In the genomic region with DNA sequence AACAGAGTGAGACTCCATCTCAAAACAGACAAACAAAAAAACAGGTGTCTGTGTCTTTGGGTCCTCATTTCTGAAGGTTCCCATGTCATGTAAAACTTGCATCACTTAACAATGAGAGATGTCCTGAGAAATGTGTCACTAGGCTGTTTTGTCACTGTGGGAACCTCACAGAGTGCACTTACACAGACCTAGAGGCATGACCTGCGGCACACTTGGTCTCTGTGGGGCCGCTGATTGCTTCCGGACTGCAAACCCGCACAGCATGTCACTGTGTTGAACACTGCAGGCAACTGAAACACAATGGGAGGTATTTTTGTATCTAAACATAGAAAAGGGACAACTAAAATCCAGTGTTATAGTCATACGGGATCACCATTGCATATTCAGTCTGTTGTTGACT, we compare ENCODE assay signal across 8 cellular contexts. TPM values are rescaled to one million over a fixed set of nuclear protein-coding genes. Genes with fewer than 3 reads are reported as not detected.
DNase-seq lines count a peak whose midpoint lies in the region; ATAC-seq and TF ChIP-seq lines count a peak whose summit lies in the region.

No MANE protein-coding gene starts in this region.

- peaks cover 30% of the 10 kb centered on the region for H3K4me1 Mint-ChIP-seq in stimulated activated naive CD8-positive, alpha-beta T cell treated with anti-CD3 and anti-CD28 coated beads, Interleukin-15, Interleukin-2, amounts not matched to agents 100 ng/mL and 50 ng/mL, for 24 hours (ENCODE audit: low read depth)
- H3K4me1 Mint-ChIP-seq in activated T-helper 2 cell treated with anti-CD3 and anti-CD28 coated beads, Interferon-gamma antibody, Interleukin-2, Interleukin-4, amounts not matched to agents 10 μg/mL and 5 μg/mL and 100 μg/mL, durations not matched to agents 14 hours and 24 hours and 36 hours (ENCODE audit: low read depth) = peaks cover 32% of the 10 kb centered on the region
- peaks cover 12% of the 10 kb centered on the region for H3K4me1 Mint-ChIP-seq in CD14-positive monocyte

- DNase-seq in stimulated activated naive CD8-positive, alpha-beta T cell treated with anti-CD3 and anti-CD28 coated beads, Interleukin-15, Interleukin-2, amounts not matched to agents 100 U/mL and 50 U/mL, for 24 hours = no peak
- no peak for DNase-seq in activated T-helper 2 cell treated with anti-CD3 and anti-CD28 coated beads, Interferon-gamma antibody, Interleukin-2, Interleukin-4, amounts not matched to agents 10 μg/mL and 5 μg/mL and 100 μg/mL, durations not matched to agents 14 hours and 24 hours and 36 hours (ENCODE audit: low spot score)
- DNase-seq in NCI-H2227 (lab: John Stamatoyannopoulos, UW; ENCODE audit: unreplicated experiment) = no peak
- DNase-seq in gastrocnemius medialis = no peak
- no peak for DNase-seq in GM03348 (ENCODE audit: low spot score)
- DNase-seq in CD14-positive monocyte (ENCODE audit: low spot score) = no peak

- H3K27me3 Mint-ChIP-seq in stimulated activated naive CD8-positive, alpha-beta T cell treated with anti-CD3 and anti-CD28 coated beads, Interleukin-15, Interleukin-2, amounts not matched to agents 100 ng/mL and 50 ng/mL, for 24 hours = peaks cover 29% of the 10 kb centered on the region
- H3K27me3 Mint-ChIP-seq in activated T-helper 2 cell treated with anti-CD3 and anti-CD28 coated beads, Interferon-gamma antibody, Interleukin-2, Interleukin-4, amounts not matched to agents 10 μg/mL and 5 μg/mL and 100 μg/mL, durations not matched to agents 14 hours and 24 hours and 36 hours (ENCODE audit: low read depth) = peaks cover 13% of the 10 kb centered on the region
- peaks cover 37 to 53% (median 42%) of the 10 kb centered on the region in 3 donors for H3K27me3 Mint-ChIP-seq in CD14-positive monocyte (ENCODE audit: low read depth in 3 of 3)

- in situ Hi-C loops in gastrocnemius medialis (cut with MboI; ENCODE audit: low sequenced_read_pairs in 4 of 4) = loop anchor here in 3 of 4 donors (25.0 kb wide), 1 partner anchor 305 kb away; no protein-coding TSS in a partner anchor

- H3K4me3 ChIP-seq in gastrocnemius medialis = no peak overlapping the region

- ATAC-seq in stimulated activated naive CD8-positive, alpha-beta T cell treated with anti-CD3 and anti-CD28 coated beads, Interleukin-15, Interleukin-2, amounts not matched to agents 100 U/mL and 50 U/mL, for 24 hours = no peak
- ATAC-seq in HG03159 (IDR thresholded peaks at IDR 0.05; ENCODE audit: unreplicated experiment) (peak; percentile 54), gastrocnemius medialis (no peak)

- no peaks in the 10 kb centered on the region for H3K4me1 ChIP-seq in gastrocnemius medialis

- intact Hi-C loops in activated T-helper 2 cell treated with anti-CD3 and anti-CD28 coated beads, Interferon-gamma antibody, Interleukin-2, Interleukin-4, amounts not matched to agents 10 μg/mL and 5 μg/mL and 100 μg/mL, durations not matched to agents 14 hours and 24 hours and 36 hours (cut with micrococcal nuclease) = loop anchor here (5.0 to 10.0 kb wide), 2 partner anchors 73 to 160 kb away; no protein-coding TSS in a partner anchor
- intact Hi-C loops in gastrocnemius medialis (cut with DNase I; ENCODE audit: low total_unique reads) = no loop called here
- intact Hi-C loops in CD14-positive monocyte (cut with micrococcal nuclease) = no loop called here

- no peak for TF ChIP-seq CTCF in gastrocnemius medialis (IDR thresholded peaks at IDR 0.05 in 4 of 5, conservative IDR thresholded peaks at IDR 0.05 in 1 of 5)
- no peak for TF ChIP-seq CTCF in CD14-positive monocyte (IDR thresholded peaks at IDR 0.05)

- no peak overlapping the region for H3K27ac Mint-ChIP-seq in stimulated activated naive CD8-positive, alpha-beta T cell treated with anti-CD3 and anti-CD28 coated beads, Interleukin-15, Interleukin-2, amounts not matched to agents 100 ng/mL and 50 ng/mL, for 24 hours
- H3K27ac Mint-ChIP-seq in activated T-helper 2 cell treated with anti-CD3 and anti-CD28 coated beads, Interferon-gamma antibody, Interleukin-2, Interleukin-4, amounts not matched to agents 10 μg/mL and 5 μg/mL and 100 μg/mL, durations not matched to agents 14 hours and 24 hours and 36 hours = no peak overlapping the region
- no peak overlapping the region for H3K27ac Mint-ChIP-seq in CD14-positive monocyte

- no peak for TF ChIP-seq POLR2A in gastrocnemius medialis (IDR thresholded peaks at IDR 0.05)

- H3K4me3 Mint-ChIP-seq in stimulated activated naive CD8-positive, alpha-beta T cell treated with anti-CD3 and anti-CD28 coated beads, Interleukin-15, Interleukin-2, amounts not matched to agents 100 ng/mL and 50 ng/mL, for 24 hours = peak overlapping the region; percentile 45
- peak overlapping the region; percentile 81 for H3K4me3 Mint-ChIP-seq in activated T-helper 2 cell treated with anti-CD3 and anti-CD28 coated beads, Interferon-gamma antibody, Interleukin-2, Interleukin-4, amounts not matched to agents 10 μg/mL and 5 μg/mL and 100 μg/mL, durations not matched to agents 14 hours and 24 hours and 36 hours (ENCODE audit: low read depth)
- peak overlapping the region in 1 of 2 donors; percentile 78 for H3K4me3 Mint-ChIP-seq in CD14-positive monocyte

- H3K9me3 ChIP-seq in gastrocnemius medialis = no peaks in the 10 kb centered on the region

- H3K36me3 ChIP-seq in gastrocnemius medialis = no peaks in the 10 kb centered on the region

- no peaks in the 10 kb centered on the region for H3K36me3 Mint-ChIP-seq in stimulated activated naive CD8-positive, alpha-beta T cell treated with anti-CD3 and anti-CD28 coated beads, Interleukin-15, Interleukin-2, amounts not matched to agents 100 ng/mL and 50 ng/mL, for 24 hours (ENCODE audit: low read depth)
- no peaks in the 10 kb centered on the region for H3K36me3 Mint-ChIP-seq in activated T-helper 2 cell treated with anti-CD3 and anti-CD28 coated beads, Interferon-gamma antibody, Interleukin-2, Interleukin-4, amounts not matched to agents 10 μg/mL and 5 μg/mL and 100 μg/mL, durations not matched to agents 14 hours and 24 hours and 36 hours (ENCODE audit: low read depth)
- H3K36me3 Mint-ChIP-seq in CD14-positive monocyte = peaks cover 0 to 4% of the 10 kb centered on the region in 2 donors

- H3K27ac ChIP-seq in gastrocnemius medialis = no peak overlapping the region

- peaks cover 17 to 22% (median 20%) of the 10 kb centered on the region in 3 donors for H3K27me3 ChIP-seq in gastrocnemius medialis

- H3K9me3 Mint-ChIP-seq in stimulated activated naive CD8-positive, alpha-beta T cell treated with anti-CD3 and anti-CD28 coated beads, Interleukin-15, Interleukin-2, amounts not matched to agents 100 ng/mL and 50 ng/mL, for 24 hours = no peaks in the 10 kb centered on the region
- no peaks in the 10 kb centered on the region for H3K9me3 Mint-ChIP-seq in activated T-helper 2 cell treated with anti-CD3 and anti-CD28 coated beads, Interferon-gamma antibody, Interleukin-2, Interleukin-4, amounts not matched to agents 10 μg/mL and 5 μg/mL and 100 μg/mL, durations not matched to agents 14 hours and 24 hours and 36 hours
- peaks cover 0 to 1% (median 0%) of the 10 kb centered on the region in 7 donors for H3K9me3 Mint-ChIP-seq in CD14-positive monocyte

RNA-seq across cellular contexts. Expression of gene TMEM181, which starts 42.3 kb away (rescaled TPM):
- total RNA-seq in activated T-helper 2 cell treated with anti-CD3 and anti-CD28 coated beads, Interferon-gamma antibody, Interleukin-2, Interleukin-4, amounts not matched to agents 10 μg/mL and 5 μg/mL and 100 μg/mL, durations not matched to agents 14 hours and 24 hours and 36 hours = 16.3 and 16.9 TPM in 2 replicates
- 10 to 100 TPM; 12.1 to 17.9 (median 12.9) TPM for total RNA-seq in gastrocnemius medialis
- polyA plus RNA-seq in CD14-positive monocyte = 1 to 10 TPM; 2.4 to 2.6 TPM
